Comparison of ENCODE assay signal across 15 cellular contexts in genomic region chr21:38175321-38175720, GRCh38.
"Had no signal": no experiment of that assay in that cellular context is flagged by ENCODE, and none has a peak within 500 bp of the region (broad histone marks: within the 10 kb centered on the region; RNA-seq: fewer than 3 reads in every experiment).

No MANE protein-coding gene starts in this region.

- H3K36me3 Mint-ChIP-seq: naive thymus-derived CD8-positive, alpha-beta T cell had no signal

- H3K4me2 ChIP-seq: hepatocyte had no signal

- H2AFZ ChIP-seq: hepatocyte had no signal

- DNase-seq: activated B cell treated with CpG ODN at 0.5 μM for 24 hours; activated CD4-positive, alpha-beta T cell treated with anti-CD3 and anti-CD28 coated beads, Interleukin-2, amount 50 U/mL, for 1 hour; activated CD8-positive, alpha-beta memory T cell treated with anti-CD3 and anti-CD28 coated beads for 24 hours; aorta; mammary epithelial cell; mucosa of descending colon; naive thymus-derived CD8-positive, alpha-beta T cell; stimulated activated CD4-positive, alpha-beta T cell treated with anti-CD3 and anti-CD28 coated beads, Interleukin-4, amount 100 ng/mL, for 24 hours; stimulated activated naive CD4-positive, alpha-beta T cell; substantia nigra; trophoblast cell had no signal

- H3K4me3 ChIP-seq: hepatocyte, mucosa of descending colon, skin epidermis had no signal

- H3K9me3 ChIP-seq: mucosa of descending colon had no signal

- H3K9me3 Mint-ChIP-seq: activated B cell treated with CpG ODN at 0.5 μM for 24 hours; naive thymus-derived CD8-positive, alpha-beta T cell; T-helper 1 cell treated with Interleukin-12 subunit alpha and Interleukin-12 subunit beta and Interleukin-4 antibody, amounts not matched to agents 30 μg/mL and 1 μg/mL, for 36 hours had no signal

- H3K27ac Mint-ChIP-seq: activated B cell treated with CpG ODN at 0.5 μM for 24 hours; naive thymus-derived CD8-positive, alpha-beta T cell; T-helper 1 cell treated with Interleukin-12 subunit alpha and Interleukin-12 subunit beta and Interleukin-4 antibody, amounts not matched to agents 30 μg/mL and 1 μg/mL, for 36 hours had no signal

- H3K79me2 ChIP-seq: hepatocyte had no signal

- H3K27ac ChIP-seq: hepatocyte had no signal

- H3K27me3 ChIP-seq: hepatocyte had no signal

- ATAC-seq: left lobe of liver; mucosa of descending colon; naive thymus-derived CD8-positive, alpha-beta T cell had no signal
